In genomic region chr10:50326757-50327701, GRCh38 we compare ENCODE assay signal across 1 cellular context.
TF ChIP-seq lines count a peak whose summit lies in the region.

No MANE protein-coding gene starts in this region.

TF ChIP-seq in K562, 482 proteins besides CTCF, POLR2A, EP300 and RAD21 (continued from another document and continues in another):
- TF ChIP-seq CHD7 (IDR thresholded peaks at IDR 0.05; ENCODE audit: low read depth, low read length) (no peak), ARID4B (CRISPR knock-in tag; IDR thresholded peaks at IDR 0.05) (0 out of 2 replicates have a peak, but pooled peaks have one; percentile 55), ZC3H8 (IDR thresholded peaks at IDR 0.05) (no peak), ZNF277 (CRISPR knock-in tag; IDR thresholded peaks at IDR 0.05; ENCODE audit: borderline replicate concordance) (no peak), SAFB (IDR thresholded peaks at IDR 0.05; ENCODE audit: borderline replicate concordance, low read depth, low read length) (no peak), RUNX1 (IDR thresholded peaks at IDR 0.05; ENCODE audit: low read depth) (no peak), CBX8 (IDR thresholded peaks at IDR 0.05; ENCODE audit: borderline replicate concordance, extremely low read depth, low read depth, low read length, poor library complexity, severe bottlenecking) (no peak), HES1 (IDR thresholded peaks at IDR 0.05; ENCODE audit: low read depth) (no peak), NR2F6 (CRISPR knock-in tag; IDR thresholded peaks at IDR 0.05) (no peak), EHMT2 (IDR thresholded peaks at IDR 0.05) (no peak), TRIM24 (IDR thresholded peaks at IDR 0.05) (no peak), ZC3H11A (IDR thresholded peaks at IDR 0.05; ENCODE audit: low read depth, low read length) (peak; percentile 85; the same call in 1 of the 2 replicates), TBP (optimal IDR thresholded peaks at IDR 0.05; ENCODE audit: low read depth, low read length) (no peak), ZNF696 (CRISPR knock-in tag; conservative IDR thresholded peaks at IDR 0.05) (no peak), MTA3 (IDR thresholded peaks at IDR 0.05; ENCODE audit: borderline replicate concordance) (no peak), SMARCC2 (IDR thresholded peaks at IDR 0.05; ENCODE audit: low read depth) (no peak), ZNF778 (CRISPR knock-in tag; IDR thresholded peaks at IDR 0.05) (no peak), DEAF1 (CRISPR knock-in tag; IDR thresholded peaks at IDR 0.05) (no peak), MCM5 (IDR thresholded peaks at IDR 0.05; ENCODE audit: low read depth) (no peak), ZNF79 (CRISPR knock-in tag; IDR thresholded peaks at IDR 0.05; ENCODE audit: low read depth) (no peak), NELFE (IDR thresholded peaks at IDR 0.05; ENCODE audit: insufficient read depth, insufficient read length) (no peak), ZFP1 (CRISPR knock-in tag; IDR thresholded peaks at IDR 0.05) (no peak), STAT5B (CRISPR knock-in tag; IDR thresholded peaks at IDR 0.05) (no peak), TBL1XR1 (IDR thresholded peaks at IDR 0.05; ENCODE audit: low read length in 2 of 2) (peak; percentile 98 to 100), ZBTB12 (CRISPR knock-in tag; IDR thresholded peaks at IDR 0.05) (no peak), TCF3 (CRISPR knock-in tag; IDR thresholded peaks at IDR 0.05) (peak; percentile 99), NFRKB (IDR thresholded peaks at IDR 0.05; ENCODE audit: low read depth) (no peak), HNRNPL (IDR thresholded peaks at IDR 0.05; ENCODE audit: low read depth, low read length) (no peak), IFI16 (CRISPR knock-in tag; IDR thresholded peaks at IDR 0.05) (no peak), YBX1 (IDR thresholded peaks at IDR 0.05) (no peak), GTF2A2 (tag; IDR thresholded peaks at IDR 0.05) (0 out of 2 replicates have a peak, but pooled peaks have one; percentile 39), DACH1 (IDR thresholded peaks at IDR 0.05; ENCODE audit: partially characterized antibody) (no peak), FOXK1 (CRISPR knock-in tag; IDR thresholded peaks at IDR 0.05; ENCODE audit: borderline replicate concordance) (no peak), ZNF217 (CRISPR knock-in tag; IDR thresholded peaks at IDR 0.05) (no peak), ZNF445 (CRISPR knock-in tag; IDR thresholded peaks at IDR 0.05; ENCODE audit: low read depth) (no peak), SMARCB1 (IDR thresholded peaks at IDR 0.05; ENCODE audit: insufficient read length, low read depth) (no peak), RBM17 (IDR thresholded peaks at IDR 0.05; ENCODE audit: borderline replicate concordance, low read depth, low read length) (no peak), MCM7 (IDR thresholded peaks at IDR 0.05) (no peak), ZNF586 (CRISPR knock-in tag; conservative IDR thresholded peaks at IDR 0.05) (no peak), ZBTB33 (CRISPR knock-in tag; IDR thresholded peaks at IDR 0.05) (peak; percentile 26; the same call in 1 of the 2 replicates), HDAC1 (IDR thresholded peaks at IDR 0.05) (no peak), SETDB1 (IDR thresholded peaks at IDR 0.05; ENCODE audit: low read length) (no peak), ELF4 (CRISPR knock-in tag; IDR thresholded peaks at IDR 0.05) (peak; percentile 37; the same call in 1 of the 2 replicates), FUS (optimal IDR thresholded peaks at IDR 0.05; ENCODE audit: low read depth, low read length) (peak; percentile 66), ZNF133 (CRISPR knock-in tag; IDR thresholded peaks at IDR 0.05) (no peak)
